20 cellular contexts compared by ENCODE assay signal in the genomic region with DNA sequence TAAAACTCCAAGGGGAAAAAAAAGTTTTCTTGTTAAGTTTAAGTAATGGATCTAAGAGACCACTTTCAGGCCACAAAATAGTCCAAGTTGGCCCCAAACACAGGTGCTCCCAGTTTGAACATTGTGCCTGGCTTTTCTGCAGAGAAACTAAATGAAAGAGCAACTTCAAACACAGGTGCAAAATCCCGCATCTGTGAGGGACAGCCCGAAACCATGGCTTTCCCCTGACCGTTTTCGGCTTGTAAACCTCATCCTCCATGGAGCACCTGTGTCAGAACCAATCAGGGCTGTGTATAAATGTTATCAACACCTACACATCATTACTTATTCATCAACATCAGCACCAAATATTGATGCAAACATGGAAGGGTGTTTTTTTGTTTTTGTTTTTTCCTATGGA.
"Had no signal": no experiment of that assay in that cellular context is flagged by ENCODE, and none has a peak within 500 bp of the region (broad histone marks: within the 10 kb centered on the region; RNA-seq: fewer than 3 reads in every experiment).

No MANE protein-coding gene starts in this region.

- H3K4me3 Mint-ChIP-seq: T-helper 1 cell treated with Interleukin-12 subunit alpha and Interleukin-12 subunit beta and Interleukin-4 antibody, amounts not matched to agents 30 μg/mL and 1 μg/mL, for 36 hours had no signal

- DNase-seq: IMR-90; Kasumi-1; KG1; MV-4-11; NCI-H1048; NCI-H1694 treated with DMSO at 0.1 percent for 48 hours; NCI-H1930; NCI-H2107; NCI-H2171; NCI-H226; NCI-H446; NCI-H510A; NCI-H524 treated with DMSO at 0.1 percent for 48 hours; NK-92 treated with Interleukin-12 subunit alpha and Interleukin-12 subunit beta, amount 100 ng/mL, for 24 hours; PC-3; SHP77 had no signal

- H3K9me3 Mint-ChIP-seq: T-helper 1 cell treated with Interleukin-12 subunit alpha and Interleukin-12 subunit beta and Interleukin-4 antibody, amounts not matched to agents 30 μg/mL and 1 μg/mL, for 36 hours had no signal

- H3K27ac ChIP-seq: RWPE1 had no signal

- ATAC-seq: HepG2, Panc1, PC-3 had no signal

- FAIRE-seq: HepG2 had no signal

- H3K27ac Mint-ChIP-seq: T-helper 1 cell treated with Interleukin-12 subunit alpha and Interleukin-12 subunit beta and Interleukin-4 antibody, amounts not matched to agents 30 μg/mL and 1 μg/mL, for 36 hours had no signal
